ENCODE assay signal across 1 cellular context in genomic region chr12:47221256-47222023, GRCh38.
TF ChIP-seq lines count a peak whose summit lies in the region.

No MANE protein-coding gene starts in this region.

TF ChIP-seq in HepG2, 621 proteins besides CTCF, POLR2A, EP300 and RAD21 (continues in another document):
- no peak for TF ChIP-seq ZNF737 (CRISPR knock-in tag; IDR thresholded peaks at IDR 0.05; ENCODE audit: borderline replicate concordance)
- no peak for TF ChIP-seq ARNT (IDR thresholded peaks at IDR 0.05)
- TF ChIP-seq MTA3 (CRISPR knock-in tag; IDR thresholded peaks at IDR 0.05), result no peak
- TF ChIP-seq ZBTB14 (CRISPR knock-in tag; IDR thresholded peaks at IDR 0.05), result no peak
- no peak for TF ChIP-seq MAX (IDR thresholded peaks at IDR 0.05)
- TF ChIP-seq NFKB2 (CRISPR knock-in tag; IDR thresholded peaks at IDR 0.05; ENCODE audit: borderline replicate concordance), result no peak
- TF ChIP-seq ISX (CRISPR knock-in tag; conservative IDR thresholded peaks at IDR 0.05), result no peak
- TF ChIP-seq ZUFSP (CRISPR knock-in tag; IDR thresholded peaks at IDR 0.05; ENCODE audit: borderline replicate concordance), result no peak
- no peak for TF ChIP-seq BORCS8-MEF2B (CRISPR knock-in tag; IDR thresholded peaks at IDR 0.05)
- TF ChIP-seq ETV6 (CRISPR knock-in tag; conservative IDR thresholded peaks at IDR 0.05), result no peak
- no peak for TF ChIP-seq PAF1 (CRISPR knock-in tag; IDR thresholded peaks at IDR 0.05)
- no peak; the same call in 1 of the 2 replicates for TF ChIP-seq MEIS2 (CRISPR knock-in tag; IDR thresholded peaks at IDR 0.05)
- TF ChIP-seq BHLHE40 (IDR thresholded peaks at IDR 0.05; ENCODE audit: low read length), result no peak
- no peak for TF ChIP-seq ZNF615 (CRISPR knock-in tag; IDR thresholded peaks at IDR 0.05; ENCODE audit: borderline replicate concordance)
- TF ChIP-seq HINFP (CRISPR knock-in tag; IDR thresholded peaks at IDR 0.05; ENCODE audit: low read depth), result no peak
- no peak for TF ChIP-seq ZSCAN21 (CRISPR knock-in tag; IDR thresholded peaks at IDR 0.05; ENCODE audit: borderline replicate concordance)
- TF ChIP-seq SRSF4 (IDR thresholded peaks at IDR 0.05; ENCODE audit: low read depth, low read length, poor library complexity, severe bottlenecking), result no peak
- no peak for TF ChIP-seq SCMH1 (CRISPR knock-in tag; IDR thresholded peaks at IDR 0.05; ENCODE audit: borderline replicate concordance)
- TF ChIP-seq TEF (CRISPR knock-in tag; IDR thresholded peaks at IDR 0.05), result no peak
- TF ChIP-seq KLF15 (CRISPR knock-in tag; IDR thresholded peaks at IDR 0.05; ENCODE audit: borderline replicate concordance), result no peak
- TF ChIP-seq PCBP1 (IDR thresholded peaks at IDR 0.05; ENCODE audit: borderline replicate concordance, low read depth, low read length), result no peak
- no peak for TF ChIP-seq ZNF724P (CRISPR knock-in tag; IDR thresholded peaks at IDR 0.05; ENCODE audit: borderline replicate concordance)
- no peak for TF ChIP-seq ZNF747 (CRISPR knock-in tag; IDR thresholded peaks at IDR 0.05; ENCODE audit: borderline replicate concordance)
- no peak for TF ChIP-seq CENPT (CRISPR knock-in tag; IDR thresholded peaks at IDR 0.05; ENCODE audit: low read depth)
- no peak for TF ChIP-seq CHD2 (IDR thresholded peaks at IDR 0.05; ENCODE audit: low read depth, low read length)
- TF ChIP-seq SALL2 (CRISPR knock-in tag; IDR thresholded peaks at IDR 0.05), result no peak
- no peak for TF ChIP-seq SMARCE1 (IDR thresholded peaks at IDR 0.05; ENCODE audit: borderline replicate concordance)
- no peak for TF ChIP-seq ZBTB21 (CRISPR knock-in tag; IDR thresholded peaks at IDR 0.05)
- no peak for TF ChIP-seq ONECUT2 (CRISPR knock-in tag; IDR thresholded peaks at IDR 0.05)
- no peak for TF ChIP-seq RELA (CRISPR knock-in tag; IDR thresholded peaks at IDR 0.05)
- no peak for TF ChIP-seq PHF8 (CRISPR knock-in tag; IDR thresholded peaks at IDR 0.05)
- TF ChIP-seq HDAC2 (CRISPR knock-in tag; IDR thresholded peaks at IDR 0.05), result peak; percentile 83
- TF ChIP-seq HNRNPLL (IDR thresholded peaks at IDR 0.05; ENCODE audit: low read depth, low read length, poor library complexity, severe bottlenecking), result no peak
- TF ChIP-seq GLMP (CRISPR knock-in tag; IDR thresholded peaks at IDR 0.05; ENCODE audit: borderline replicate concordance), result no peak
- TF ChIP-seq CENPX (CRISPR knock-in tag; IDR thresholded peaks at IDR 0.05), result no peak
- TF ChIP-seq E2F2 (CRISPR knock-in tag; IDR thresholded peaks at IDR 0.05; ENCODE audit: borderline replicate concordance), result no peak
- no peak for TF ChIP-seq MAF1 (CRISPR knock-in tag; IDR thresholded peaks at IDR 0.05; ENCODE audit: borderline replicate concordance)
- no peak for TF ChIP-seq ZNF44 (CRISPR knock-in tag; IDR thresholded peaks at IDR 0.05)
- TF ChIP-seq IRF2 (CRISPR knock-in tag; IDR thresholded peaks at IDR 0.05), result peak; percentile 58; the same call in 1 of the 2 replicates
- peak; percentile 57; the same call in 1 of the 2 replicates for TF ChIP-seq HDAC1 (CRISPR knock-in tag; IDR thresholded peaks at IDR 0.05)
- TF ChIP-seq SMAD1 (CRISPR knock-in tag; IDR thresholded peaks at IDR 0.05; ENCODE audit: borderline replicate concordance, low read depth), result no peak
- TF ChIP-seq ZFY (CRISPR knock-in tag; IDR thresholded peaks at IDR 0.05), result no peak
- no peak for TF ChIP-seq ZNF670 (CRISPR knock-in tag; IDR thresholded peaks at IDR 0.05; ENCODE audit: borderline replicate concordance)
- TF ChIP-seq ZNF800 (CRISPR knock-in tag; IDR thresholded peaks at IDR 0.05), result no peak
- TF ChIP-seq SETDB1 (CRISPR knock-in tag; IDR thresholded peaks at IDR 0.05; ENCODE audit: borderline replicate concordance), result no peak
- TF ChIP-seq ZNF383 (CRISPR knock-in tag; IDR thresholded peaks at IDR 0.05; ENCODE audit: borderline replicate concordance), result no peak
- no peak for TF ChIP-seq ZNF446 (CRISPR knock-in tag; IDR thresholded peaks at IDR 0.05)
- TF ChIP-seq CREM (IDR thresholded peaks at IDR 0.05), result peak; percentile 51; the same call in 1 of the 2 replicates
- TF ChIP-seq CREM (CRISPR knock-in tag; IDR thresholded peaks at IDR 0.05), result no peak
- TF ChIP-seq SMC3 (IDR thresholded peaks at IDR 0.05; ENCODE audit: low read length), result no peak
- TF ChIP-seq TCF7L2 (IDR thresholded peaks at IDR 0.05; ENCODE audit: low read depth, low read length), result no peak
- TF ChIP-seq GPN1 (CRISPR knock-in tag; IDR thresholded peaks at IDR 0.05; ENCODE audit: borderline replicate concordance), result no peak
- TF ChIP-seq ATM (IDR thresholded peaks at IDR 0.05; ENCODE audit: borderline replicate concordance), result no peak
- no peak for TF ChIP-seq ZNF256 (CRISPR knock-in tag; conservative IDR thresholded peaks at IDR 0.05)
- no peak for TF ChIP-seq ZNF160 (CRISPR knock-in tag; IDR thresholded peaks at IDR 0.05)
- no peak for TF ChIP-seq ZNF234 (CRISPR knock-in tag; conservative IDR thresholded peaks at IDR 0.05)
- TF ChIP-seq REL (CRISPR knock-in tag; conservative IDR thresholded peaks at IDR 0.05), result no peak
- no peak for TF ChIP-seq ZNF790 (CRISPR knock-in tag; IDR thresholded peaks at IDR 0.05; ENCODE audit: borderline replicate concordance)
- TF ChIP-seq ZNF687 (CRISPR knock-in tag; IDR thresholded peaks at IDR 0.05), result no peak
